Comparison of ENCODE assay signal across 8 cellular contexts in the genomic region with DNA sequence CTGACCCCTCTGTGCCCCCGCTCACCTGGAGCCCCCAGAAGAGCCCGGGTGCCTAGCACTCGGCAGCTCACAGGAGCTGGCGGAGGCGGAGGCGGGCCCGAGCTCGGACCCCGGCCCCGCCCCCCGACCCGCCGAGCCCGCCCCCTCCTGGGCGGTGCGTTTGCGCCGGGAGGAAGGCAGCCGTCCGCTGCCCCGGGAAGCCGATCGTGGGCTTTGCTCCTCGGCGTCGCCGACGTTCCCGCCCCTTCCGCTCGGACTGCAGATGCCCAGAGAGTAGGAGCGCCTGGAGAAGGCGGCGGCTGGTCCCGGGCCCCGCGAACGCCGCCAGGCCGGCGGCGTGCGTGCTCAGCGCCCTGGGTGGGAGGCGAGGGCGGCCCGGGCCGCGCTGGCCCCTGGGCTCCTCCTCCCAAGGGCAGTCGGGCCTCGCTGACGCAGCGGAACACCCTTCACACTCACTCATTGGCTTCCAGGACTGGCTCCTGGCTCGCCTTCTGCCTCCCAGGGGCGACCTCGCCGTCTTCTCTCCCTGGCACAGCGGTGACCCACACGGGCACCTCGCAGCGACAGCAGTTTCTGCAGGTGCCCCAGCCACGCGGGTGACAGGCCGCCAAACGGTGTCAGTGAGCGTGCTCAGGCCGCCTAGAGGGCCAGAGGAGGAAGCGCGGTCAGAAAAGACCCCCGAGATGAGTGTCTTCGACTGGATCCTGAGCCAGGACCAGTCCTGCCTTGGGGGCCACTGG. TPM values are rescaled to one million over a fixed set of nuclear protein-coding genes. Genes with fewer than 3 reads are reported as not detected.
DNase-seq lines count a peak whose midpoint lies in the region; ATAC-seq and TF ChIP-seq lines count a peak whose summit lies in the region.

A gene (minus strand): TSS at position 74 of the 740 bp plus-strand sequence. CDS start 415 bp downstream, outside the sequence.

- H3K9me3 ChIP-seq in HUES48 (ENCODE audit: control insufficient read depth, insufficient read depth, low read length): no peaks in the 10 kb centered on the region
- H3K9me3 ChIP-seq in fibroblast of lung (ENCODE audit: control insufficient read depth, insufficient read depth, low read depth, low read length): no peaks in the 10 kb centered on the region

- no peaks in the 10 kb centered on the region for H3K9me3 Mint-ChIP-seq in activated T-helper 17 cell treated with anti-CD3 and anti-CD28 coated beads, Interleukin-2, amount 50 U/mL, for 72 hours
- H3K9me3 Mint-ChIP-seq in naive thymus-derived CD8-positive, alpha-beta T cell: no peaks in the 10 kb centered on the region
- H3K9me3 Mint-ChIP-seq in stimulated activated memory B cell treated with anti-CD40 and anti-IgM and Interleukin-4, amounts not matched to agents 10 μg/mL and 1 μg/mL and 100 μg/mL, for 72 hours: no peaks in the 10 kb centered on the region

- H3K27me3 Mint-ChIP-seq in activated T-helper 17 cell treated with anti-CD3 and anti-CD28 coated beads, Interleukin-2, amount 50 U/mL, for 72 hours: no peaks in the 10 kb centered on the region
- no peaks in the 10 kb centered on the region for H3K27me3 Mint-ChIP-seq in naive thymus-derived CD8-positive, alpha-beta T cell
- H3K27me3 Mint-ChIP-seq in stimulated activated memory B cell treated with anti-CD40 and anti-IgM and Interleukin-4, amounts not matched to agents 10 μg/mL and 1 μg/mL and 100 μg/mL, for 72 hours: no peaks in the 10 kb centered on the region

- H3K9ac ChIP-seq in HUES48 (ENCODE audit: low read depth, low read length) (peak within 1 kb of the TSS; percentile 56; the same call in 1 of the 2 replicates), fibroblast of lung (ENCODE audit: insufficient read depth, low read length) (peak within 1 kb of the TSS; percentile 80)

- peak within 1 kb of the TSS; percentile 90 for H3K4me3 ChIP-seq in HUES48 (ENCODE audit: low read depth, low read length)
- H3K4me3 ChIP-seq in fibroblast of lung (replicated peaks in 1 of 4; ENCODE audit: control extremely low read depth in 1 of 4, insufficient read depth in 1 of 4, low read depth in 3 of 4, low read length in 4 of 4): peak within 1 kb of the TSS; percentile 54 to 96 (median 80)

- peak within 1 kb of the TSS; percentile 83 for H2AFZ ChIP-seq in fibroblast of lung (ENCODE audit: low read length)

- POLR2A ChIA-PET in naive thymus-derived CD8-positive, alpha-beta T cell (lab: Charles Lee): interaction anchor here (0.6 to 4.4 kb wide), 16 partner anchors 9 to 292 kb away, joined by 3 to 50 read pairs (median 6); a partner anchor contains a TSS

- TF ChIP-seq CTCF in fibroblast of lung (conservative IDR thresholded peaks at IDR 0.05 in 1 of 2, IDR thresholded peaks at IDR 0.05 in 1 of 2; ENCODE audit: low read depth in 1 of 2, low read length in 2 of 2): peak; percentile 34 to 49

- no peaks in the 10 kb centered on the region for H3K79me2 ChIP-seq in fibroblast of lung (ENCODE audit: control insufficient read depth, insufficient read depth, low read length)

- no peaks in the 10 kb centered on the region for H4K20me1 ChIP-seq in fibroblast of lung (ENCODE audit: control insufficient read depth, extremely low read depth, insufficient read depth, low read length)

- DNase-seq in Caki2 (ENCODE audit: low read depth): peak; percentile 86
- peak; percentile 88 for DNase-seq in RPMI7951 (ENCODE audit: low read depth)
- DNase-seq in fibroblast of lung (ENCODE audit: low read depth in 2 of 2): peak; percentile 79 to 83
- DNase-seq in naive thymus-derived CD8-positive, alpha-beta T cell: peak; percentile 64 to 93 (median 84)

- H3K4me2 ChIP-seq in fibroblast of lung (ENCODE audit: extremely low read depth, insufficient read depth, low read length): peak within 1 kb of the TSS; percentile 99

- H3K27ac ChIP-seq in HUES48 (ENCODE audit: low read depth, low read length) (peak within 1 kb of the TSS; percentile 82), fibroblast of lung (ENCODE audit: insufficient read depth, low read length) (peak within 1 kb of the TSS; percentile 90)

- peaks cover 9% of the 10 kb centered on the region for H3K4me1 Mint-ChIP-seq in activated T-helper 17 cell treated with anti-CD3 and anti-CD28 coated beads, Interleukin-2, amount 50 U/mL, for 72 hours
- peaks cover 18 to 46% (median 37%) of the 10 kb centered on the region in 4 donors for H3K4me1 Mint-ChIP-seq in naive thymus-derived CD8-positive, alpha-beta T cell
- H3K4me1 Mint-ChIP-seq in stimulated activated memory B cell treated with anti-CD40 and anti-IgM and Interleukin-4, amounts not matched to agents 10 μg/mL and 1 μg/mL and 100 μg/mL, for 72 hours: peaks cover 20% of the 10 kb centered on the region

- ATAC-seq in GM21360 (IDR thresholded peaks at IDR 0.05; ENCODE audit: unreplicated experiment): peak; percentile 51
- peak; percentile 91 for ATAC-seq in activated T-helper 17 cell treated with anti-CD3 and anti-CD28 coated beads, Interleukin-2, amount 50 U/mL, for 72 hours (replicated peaks)
- ATAC-seq in naive thymus-derived CD8-positive, alpha-beta T cell: peak; percentile 84 to 87
- ATAC-seq in stimulated activated memory B cell treated with anti-CD40 and anti-IgM and Interleukin-4, amounts not matched to agents 10 μg/mL and 1 μg/mL and 100 μg/mL, for 72 hours: peak; percentile 95

- H3K4me1 ChIP-seq in HUES48 (ENCODE audit: control insufficient read depth, insufficient read depth, low read length) (peaks cover 5% of the 10 kb centered on the region; the same call in 1 of the 2 replicates), fibroblast of lung (ENCODE audit: control insufficient read depth, extremely low read depth, insufficient read depth, low read length) (peaks cover 3% of the 10 kb centered on the region)

- H3K27me3 ChIP-seq in HUES48 (ENCODE audit: control insufficient read depth, insufficient read depth, low read length) (no peaks in the 10 kb centered on the region), fibroblast of lung (ENCODE audit: control insufficient read depth, insufficient read depth, low read length) (no peaks in the 10 kb centered on the region)

- peak within 1 kb of the TSS; percentile 87 for H3K27ac Mint-ChIP-seq in activated T-helper 17 cell treated with anti-CD3 and anti-CD28 coated beads, Interleukin-2, amount 50 U/mL, for 72 hours
- H3K27ac Mint-ChIP-seq in naive thymus-derived CD8-positive, alpha-beta T cell: peak within 1 kb of the TSS; percentile 85 to 97 (median 94)
- H3K27ac Mint-ChIP-seq in stimulated activated memory B cell treated with anti-CD40 and anti-IgM and Interleukin-4, amounts not matched to agents 10 μg/mL and 1 μg/mL and 100 μg/mL, for 72 hours: peak within 1 kb of the TSS; percentile 80

- peaks cover 29% of the 10 kb centered on the region; the same call in 1 of the 2 replicates for H3K36me3 ChIP-seq in HUES48 (ENCODE audit: control insufficient read depth, insufficient read depth, low read length)
- H3K36me3 ChIP-seq in fibroblast of lung (ENCODE audit: control insufficient read depth, insufficient read depth, low read length): peaks cover 13% of the 10 kb centered on the region

- peak within 1 kb of the TSS; percentile 87 for H3K4me3 Mint-ChIP-seq in activated T-helper 17 cell treated with anti-CD3 and anti-CD28 coated beads, Interleukin-2, amount 50 U/mL, for 72 hours
- H3K4me3 Mint-ChIP-seq in naive thymus-derived CD8-positive, alpha-beta T cell: peak within 1 kb of the TSS; percentile 93 to 97 (median 94)
- peak within 1 kb of the TSS; percentile 98 for H3K4me3 Mint-ChIP-seq in stimulated activated memory B cell treated with anti-CD40 and anti-IgM and Interleukin-4, amounts not matched to agents 10 μg/mL and 1 μg/mL and 100 μg/mL, for 72 hours

- H3K36me3 Mint-ChIP-seq in activated T-helper 17 cell treated with anti-CD3 and anti-CD28 coated beads, Interleukin-2, amount 50 U/mL, for 72 hours (ENCODE audit: low read depth): peaks cover 42% of the 10 kb centered on the region
- H3K36me3 Mint-ChIP-seq in naive thymus-derived CD8-positive, alpha-beta T cell: peaks cover 0 to 26% (median 4%) of the 10 kb centered on the region in 3 donors
- H3K36me3 Mint-ChIP-seq in stimulated activated memory B cell treated with anti-CD40 and anti-IgM and Interleukin-4, amounts not matched to agents 10 μg/mL and 1 μg/mL and 100 μg/mL, for 72 hours: peaks cover 7% of the 10 kb centered on the region

- in situ Hi-C loops in Caki2 (cut with HindIII; ENCODE audit: low pct_unique_long_range_greater_than_20kb, low sequenced_read_pairs): no loop called here

RNA-seq across cellular contexts. Expression of the gene that starts here (rescaled TPM):
- 5.6 and 14.4 TPM in 2 replicates for total RNA-seq in Caki2 (2014; rRNA removed; shearing (Covaris generic); ENCODE audit: low replicate concordance)
- 20.8 and 23.2 TPM in 2 replicates for total RNA-seq in RPMI7951 (2014; rRNA removed; shearing (Covaris generic))
- total RNA-seq in activated T-helper 17 cell treated with anti-CD3 and anti-CD28 coated beads, Interleukin-2, amount 50 U/mL, for 72 hours: 10 to 100 TPM; 62.8 to 94.4 TPM
- total RNA-seq in fibroblast of lung: 18.7 and 25.4 TPM in 2 replicates
- 39.1 and 42.1 TPM in 2 replicates for polyA plus RNA-seq in fibroblast of lung
- 91.0 and 92.4 TPM in 2 replicates for polyA plus RNA-seq in fibroblast of lung (2012)
- polyA minus RNA-seq in fibroblast of lung (ENCODE audit: low replicate concordance): 144 and 161 TPM in 2 replicates
- 10 to 100 TPM; 75.8 to 79.4 TPM for total RNA-seq in naive thymus-derived CD8-positive, alpha-beta T cell
- polyA plus RNA-seq in naive thymus-derived CD8-positive, alpha-beta T cell: 100 to 1,000 TPM in 2 of 3 donors, 10 to 100 TPM in 1; 90.5 to 152 (median 125) TPM

Comparison
In these comparisons a context has a peak if more than half of its experiments do, and no peak if none do; other contexts are left out.
1. Peak in every context shown above with its lines: DNase-seq, ATAC-seq, H3K4me3 ChIP-seq and H3K27ac ChIP-seq.